8 cellular contexts compared by ENCODE assay signal in genomic region chr3:155737844-155738460, GRCh38. TPM values are rescaled to one million over a fixed set of nuclear protein-coding genes. Genes with fewer than 3 reads are reported as not detected.
DNase-seq lines count a peak whose midpoint lies in the region; ATAC-seq lines count a peak whose summit lies in the region.

No MANE protein-coding gene starts in this region.

- no peaks in the 10 kb centered on the region for H3K36me3 ChIP-seq in MG63

- peak; percentile 96 for ATAC-seq in GM18508 (IDR thresholded peaks at IDR 0.05; ENCODE audit: insufficient read depth, unreplicated experiment)
- peak; percentile 92 for ATAC-seq in HG02763 (IDR thresholded peaks at IDR 0.05; ENCODE audit: unreplicated experiment)

- H3K4me3 ChIP-seq in MG63, result no peak overlapping the region

- peaks cover 23% of the 10 kb centered on the region for H3K27me3 ChIP-seq in MG63

- H3K9me3 ChIP-seq in MG63, result no peaks in the 10 kb centered on the region

- DNase-seq in NCI-H510A treated with DMSO at 0.1 percent for 48 hours (lab: John Stamatoyannopoulos, UW), result peak; percentile 18
- peak; percentile 25 for DNase-seq in medulla oblongata (ENCODE audit: extremely low spot score)
- DNase-seq in activated naive CD4-positive, alpha-beta T cell (lab: John Stamatoyannopoulos, UW), result no peak
- DNase-seq in stimulated activated CD4-positive, alpha-beta T cell treated with anti-CD3 and anti-CD28 coated beads, Interleukin-12 subunit alpha, Interleukin-12 subunit beta, amount 100 ng/mL, for 4 hours, result no peak
- DNase-seq in MG63, result no peak
- DNase-seq in SW 1271 (lab: John Stamatoyannopoulos, UW), result no peak

RNA-seq across cellular contexts. Expression of gene PLCH1, which starts 6.9 kb away (rescaled TPM):
- not detected in 2 replicates for total RNA-seq in MG63 (2014; rRNA removed; shearing (Covaris generic); ENCODE audit: low replicate concordance)

Comparison
In these comparisons a context has a peak if more than half of its experiments do, and no peak if none do; other contexts are left out.
1. DNase-seq: peak in NCI-H510A treated with DMSO at 0.1 percent for 48 hours (single experiment) and medulla oblongata (single experiment); none in activated naive CD4-positive, alpha-beta T cell (0 of 4), stimulated activated CD4-positive, alpha-beta T cell treated with anti-CD3 and anti-CD28 coated beads, Interleukin-12 subunit alpha, Interleukin-12 subunit beta, amount 100 ng/mL, for 4 hours (single experiment), MG63 (single experiment) and SW 1271 (0 of 2).